ENCODE assay signal across 1 cellular context in the genomic region with DNA sequence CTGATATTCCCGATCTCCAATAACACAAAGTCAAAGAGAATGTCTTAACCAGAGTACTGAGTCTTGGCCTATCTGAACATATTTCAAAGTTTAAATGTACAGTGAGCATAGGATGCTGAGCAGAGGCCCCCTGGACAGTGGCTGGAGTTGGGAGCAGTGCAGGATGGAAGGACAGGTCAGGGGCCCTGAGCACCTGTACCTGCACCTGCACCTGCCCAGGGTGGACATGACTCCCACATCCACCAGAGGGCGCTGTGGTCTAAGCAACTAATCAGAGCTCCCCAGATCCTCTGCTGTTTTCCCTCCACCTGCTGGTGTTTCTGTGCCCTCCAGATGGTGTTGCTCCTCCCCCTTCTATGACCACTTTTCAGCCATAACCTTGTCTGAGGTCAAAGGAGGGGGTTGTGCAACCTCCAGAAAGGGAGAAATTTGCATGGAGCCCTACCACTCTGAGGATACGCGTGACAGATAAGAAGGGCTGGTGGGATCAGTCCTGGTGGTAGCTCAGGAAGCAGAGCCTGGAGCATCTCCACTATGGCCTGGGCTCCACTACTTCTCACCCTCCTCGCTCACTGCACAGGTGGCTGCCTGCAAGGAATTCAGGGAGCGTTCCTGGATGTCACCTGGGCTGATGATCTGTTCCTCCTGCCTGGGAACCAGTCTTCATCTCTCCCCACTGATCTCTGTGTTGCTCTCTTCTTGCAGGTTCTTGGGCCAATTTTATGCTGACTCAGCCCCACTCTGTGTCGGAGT.
A peak's percentile ranks its signal among the peaks of the same experiment; 100 is the strongest.
TF ChIP-seq lines count a peak whose summit lies in the region.

No MANE protein-coding gene starts in this region.

TF ChIP-seq in GM12878, 131 proteins besides CTCF, POLR2A, EP300 and RAD21 (continued from another document and continues in another):
- TF ChIP-seq, protein P1, sequence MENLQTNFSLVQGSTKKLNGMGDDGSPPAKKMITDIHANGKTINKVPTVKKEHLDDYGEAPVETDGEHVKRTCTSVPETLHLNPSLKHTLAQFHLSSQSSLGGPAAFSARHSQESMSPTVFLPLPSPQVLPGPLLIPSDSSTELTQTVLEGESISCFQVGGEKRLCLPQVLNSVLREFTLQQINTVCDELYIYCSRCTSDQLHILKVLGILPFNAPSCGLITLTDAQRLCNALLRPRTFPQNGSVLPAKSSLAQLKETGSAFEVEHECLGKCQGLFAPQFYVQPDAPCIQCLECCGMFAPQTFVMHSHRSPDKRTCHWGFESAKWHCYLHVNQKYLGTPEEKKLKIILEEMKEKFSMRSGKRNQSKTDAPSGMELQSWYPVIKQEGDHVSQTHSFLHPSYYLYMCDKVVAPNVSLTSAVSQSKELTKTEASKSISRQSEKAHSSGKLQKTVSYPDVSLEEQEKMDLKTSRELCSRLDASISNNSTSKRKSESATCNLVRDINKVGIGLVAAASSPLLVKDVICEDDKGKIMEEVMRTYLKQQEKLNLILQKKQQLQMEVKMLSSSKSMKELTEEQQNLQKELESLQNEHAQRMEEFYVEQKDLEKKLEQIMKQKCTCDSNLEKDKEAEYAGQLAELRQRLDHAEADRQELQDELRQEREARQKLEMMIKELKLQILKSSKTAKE (IDR thresholded peaks at IDR 0.05; ENCODE audit: low read depth, poor library complexity, severe bottlenecking), result peak; percentile 69
- 0 out of 2 replicates have a peak, but pooled peaks have one; percentile 21 for TF ChIP-seq MYB (IDR thresholded peaks at IDR 0.05; ENCODE audit: borderline replicate concordance, low read depth, low read length)
- TF ChIP-seq LARP7 (IDR thresholded peaks at IDR 0.05), result peak; percentile 20
- TF ChIP-seq RUNX3 (IDR thresholded peaks at IDR 0.05; ENCODE audit: low read length), result 0 out of 2 replicates have a peak, but pooled peaks have one; percentile 13
- TF ChIP-seq ZSCAN29 (IDR thresholded peaks at IDR 0.05), result no peak
- peak; percentile 78; the same call in 1 of the 2 replicates for TF ChIP-seq TCF3 (IDR thresholded peaks at IDR 0.05; ENCODE audit: borderline replicate concordance, insufficient read depth, low read depth, low read length)
- peak; percentile 62; the same call in 1 of the 2 replicates for TF ChIP-seq STAT3 (IDR thresholded peaks at IDR 0.05; ENCODE audit: low read depth, low read length)
- TF ChIP-seq NRF1 (conservative IDR thresholded peaks at IDR 0.05; ENCODE audit: low read depth, low read length), result no peak
- no peak for TF ChIP-seq HDAC2 (IDR thresholded peaks at IDR 0.05)
- TF ChIP-seq ZNF217 (IDR thresholded peaks at IDR 0.05), result peak; percentile 64; the same call in 1 of the 2 replicates
- TF ChIP-seq POLR2AphosphoS5 (IDR thresholded peaks at IDR 0.05; ENCODE audit: low read length), result peak; percentile 98
- no peak for TF ChIP-seq EED (IDR thresholded peaks at IDR 0.05; ENCODE audit: low read depth)
- TF ChIP-seq, protein P2, sequence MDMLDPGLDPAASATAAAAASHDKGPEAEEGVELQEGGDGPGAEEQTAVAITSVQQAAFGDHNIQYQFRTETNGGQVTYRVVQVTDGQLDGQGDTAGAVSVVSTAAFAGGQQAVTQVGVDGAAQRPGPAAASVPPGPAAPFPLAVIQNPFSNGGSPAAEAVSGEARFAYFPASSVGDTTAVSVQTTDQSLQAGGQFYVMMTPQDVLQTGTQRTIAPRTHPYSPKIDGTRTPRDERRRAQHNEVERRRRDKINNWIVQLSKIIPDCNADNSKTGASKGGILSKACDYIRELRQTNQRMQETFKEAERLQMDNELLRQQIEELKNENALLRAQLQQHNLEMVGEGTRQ (IDR thresholded peaks at IDR 0.05; ENCODE audit: borderline replicate concordance, low read depth, low read length), result no peak
- TF ChIP-seq ZNF24 (IDR thresholded peaks at IDR 0.05), result no peak
- peak; percentile 37; the same call in 1 of the 2 replicates for TF ChIP-seq RB1 (IDR thresholded peaks at IDR 0.05; ENCODE audit: borderline replicate concordance)
- TF ChIP-seq SREBF1 (IDR thresholded peaks at IDR 0.05; ENCODE audit: low read length), result no peak
- no peak for TF ChIP-seq JUNB (IDR thresholded peaks at IDR 0.05)
- TF ChIP-seq KDM1A (IDR thresholded peaks at IDR 0.05; ENCODE audit: borderline replicate concordance), result no peak
- TF ChIP-seq, protein P3, sequence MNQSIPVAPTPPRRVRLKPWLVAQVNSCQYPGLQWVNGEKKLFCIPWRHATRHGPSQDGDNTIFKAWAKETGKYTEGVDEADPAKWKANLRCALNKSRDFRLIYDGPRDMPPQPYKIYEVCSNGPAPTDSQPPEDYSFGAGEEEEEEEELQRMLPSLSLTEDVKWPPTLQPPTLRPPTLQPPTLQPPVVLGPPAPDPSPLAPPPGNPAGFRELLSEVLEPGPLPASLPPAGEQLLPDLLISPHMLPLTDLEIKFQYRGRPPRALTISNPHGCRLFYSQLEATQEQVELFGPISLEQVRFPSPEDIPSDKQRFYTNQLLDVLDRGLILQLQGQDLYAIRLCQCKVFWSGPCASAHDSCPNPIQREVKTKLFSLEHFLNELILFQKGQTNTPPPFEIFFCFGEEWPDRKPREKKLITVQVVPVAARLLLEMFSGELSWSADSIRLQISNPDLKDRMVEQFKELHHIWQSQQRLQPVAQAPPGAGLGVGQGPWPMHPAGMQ (IDR thresholded peaks at IDR 0.05; ENCODE audit: borderline replicate concordance), result no peak
- TF ChIP-seq NBN (IDR thresholded peaks at IDR 0.05), result peak; percentile 96; the same call in 1 of the 2 replicates
- TF ChIP-seq, protein P4, sequence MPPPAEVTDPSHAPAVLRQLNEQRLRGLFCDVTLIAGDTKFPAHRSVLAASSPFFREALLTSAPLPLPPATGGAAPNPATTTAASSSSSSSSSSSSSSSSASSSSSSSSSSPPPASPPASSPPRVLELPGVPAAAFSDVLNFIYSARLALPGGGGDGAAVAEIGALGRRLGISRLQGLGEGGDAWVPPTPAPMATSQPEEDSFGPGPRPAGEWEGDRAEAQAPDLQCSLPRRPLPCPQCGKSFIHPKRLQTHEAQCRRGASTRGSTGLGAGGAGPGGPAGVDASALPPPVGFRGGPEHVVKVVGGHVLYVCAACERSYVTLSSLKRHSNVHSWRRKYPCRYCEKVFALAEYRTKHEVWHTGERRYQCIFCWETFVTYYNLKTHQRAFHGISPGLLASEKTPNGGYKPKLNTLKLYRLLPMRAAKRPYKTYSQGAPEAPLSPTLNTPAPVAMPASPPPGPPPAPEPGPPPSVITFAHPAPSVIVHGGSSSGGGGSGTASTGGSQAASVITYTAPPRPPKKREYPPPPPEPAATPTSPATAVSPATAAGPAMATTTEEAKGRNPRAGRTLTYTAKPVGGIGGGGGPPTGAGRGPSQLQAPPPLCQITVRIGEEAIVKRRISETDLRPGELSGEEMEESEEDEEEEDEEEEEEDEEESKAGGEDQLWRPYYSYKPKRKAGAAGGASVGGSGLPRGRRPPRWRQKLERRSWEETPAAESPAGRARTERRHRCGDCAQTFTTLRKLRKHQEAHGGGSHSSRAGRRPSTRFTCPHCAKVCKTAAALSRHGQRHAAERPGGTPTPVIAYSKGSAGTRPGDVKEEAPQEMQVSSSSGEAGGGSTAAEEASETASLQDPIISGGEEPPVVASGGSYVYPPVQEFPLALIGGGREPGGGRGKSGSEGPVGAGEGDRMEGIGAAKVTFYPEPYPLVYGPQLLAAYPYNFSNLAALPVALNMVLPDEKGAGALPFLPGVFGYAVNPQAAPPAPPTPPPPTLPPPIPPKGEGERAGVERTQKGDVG (CRISPR knock-in tag; IDR thresholded peaks at IDR 0.05), result no peak
- no peak; the same call in 1 of the 2 replicates for TF ChIP-seq STAT1 (conservative IDR thresholded peaks at IDR 0.05)
- TF ChIP-seq, protein P5, sequence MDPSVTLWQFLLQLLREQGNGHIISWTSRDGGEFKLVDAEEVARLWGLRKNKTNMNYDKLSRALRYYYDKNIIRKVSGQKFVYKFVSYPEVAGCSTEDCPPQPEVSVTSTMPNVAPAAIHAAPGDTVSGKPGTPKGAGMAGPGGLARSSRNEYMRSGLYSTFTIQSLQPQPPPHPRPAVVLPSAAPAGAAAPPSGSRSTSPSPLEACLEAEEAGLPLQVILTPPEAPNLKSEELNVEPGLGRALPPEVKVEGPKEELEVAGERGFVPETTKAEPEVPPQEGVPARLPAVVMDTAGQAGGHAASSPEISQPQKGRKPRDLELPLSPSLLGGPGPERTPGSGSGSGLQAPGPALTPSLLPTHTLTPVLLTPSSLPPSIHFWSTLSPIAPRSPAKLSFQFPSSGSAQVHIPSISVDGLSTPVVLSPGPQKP (IDR thresholded peaks at IDR 0.05; ENCODE audit: low read depth, low read length), result no peak
- no peak for TF ChIP-seq ZBED1 (IDR thresholded peaks at IDR 0.05; ENCODE audit: borderline replicate concordance)
- TF ChIP-seq, protein P6, sequence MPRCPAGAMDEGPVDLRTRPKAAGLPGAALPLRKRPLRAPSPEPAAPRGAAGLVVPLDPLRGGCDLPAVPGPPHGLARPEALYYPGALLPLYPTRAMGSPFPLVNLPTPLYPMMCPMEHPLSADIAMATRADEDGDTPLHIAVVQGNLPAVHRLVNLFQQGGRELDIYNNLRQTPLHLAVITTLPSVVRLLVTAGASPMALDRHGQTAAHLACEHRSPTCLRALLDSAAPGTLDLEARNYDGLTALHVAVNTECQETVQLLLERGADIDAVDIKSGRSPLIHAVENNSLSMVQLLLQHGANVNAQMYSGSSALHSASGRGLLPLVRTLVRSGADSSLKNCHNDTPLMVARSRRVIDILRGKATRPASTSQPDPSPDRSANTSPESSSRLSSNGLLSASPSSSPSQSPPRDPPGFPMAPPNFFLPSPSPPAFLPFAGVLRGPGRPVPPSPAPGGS (IDR thresholded peaks at IDR 0.05; ENCODE audit: borderline replicate concordance, insufficient read depth, low read depth, low read length, poor library complexity, severe bottlenecking), result no peak
- no peak; the same call in 1 of the 2 replicates for TF ChIP-seq ZNF207 (IDR thresholded peaks at IDR 0.05; ENCODE audit: borderline replicate concordance)
- TF ChIP-seq WRNIP1 (IDR thresholded peaks at IDR 0.05; ENCODE audit: borderline replicate concordance, low read depth, low read length), result 0 out of 2 replicates have a peak, but pooled peaks have one; percentile 60
- peak; percentile 68 for TF ChIP-seq YY1 (IDR thresholded peaks at IDR 0.05; ENCODE audit: low read depth, low read length)
- TF ChIP-seq, protein P7, sequence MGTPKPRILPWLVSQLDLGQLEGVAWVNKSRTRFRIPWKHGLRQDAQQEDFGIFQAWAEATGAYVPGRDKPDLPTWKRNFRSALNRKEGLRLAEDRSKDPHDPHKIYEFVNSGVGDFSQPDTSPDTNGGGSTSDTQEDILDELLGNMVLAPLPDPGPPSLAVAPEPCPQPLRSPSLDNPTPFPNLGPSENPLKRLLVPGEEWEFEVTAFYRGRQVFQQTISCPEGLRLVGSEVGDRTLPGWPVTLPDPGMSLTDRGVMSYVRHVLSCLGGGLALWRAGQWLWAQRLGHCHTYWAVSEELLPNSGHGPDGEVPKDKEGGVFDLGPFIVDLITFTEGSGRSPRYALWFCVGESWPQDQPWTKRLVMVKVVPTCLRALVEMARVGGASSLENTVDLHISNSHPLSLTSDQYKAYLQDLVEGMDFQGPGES (IDR thresholded peaks at IDR 0.05), result no peak
- TF ChIP-seq, protein P8, sequence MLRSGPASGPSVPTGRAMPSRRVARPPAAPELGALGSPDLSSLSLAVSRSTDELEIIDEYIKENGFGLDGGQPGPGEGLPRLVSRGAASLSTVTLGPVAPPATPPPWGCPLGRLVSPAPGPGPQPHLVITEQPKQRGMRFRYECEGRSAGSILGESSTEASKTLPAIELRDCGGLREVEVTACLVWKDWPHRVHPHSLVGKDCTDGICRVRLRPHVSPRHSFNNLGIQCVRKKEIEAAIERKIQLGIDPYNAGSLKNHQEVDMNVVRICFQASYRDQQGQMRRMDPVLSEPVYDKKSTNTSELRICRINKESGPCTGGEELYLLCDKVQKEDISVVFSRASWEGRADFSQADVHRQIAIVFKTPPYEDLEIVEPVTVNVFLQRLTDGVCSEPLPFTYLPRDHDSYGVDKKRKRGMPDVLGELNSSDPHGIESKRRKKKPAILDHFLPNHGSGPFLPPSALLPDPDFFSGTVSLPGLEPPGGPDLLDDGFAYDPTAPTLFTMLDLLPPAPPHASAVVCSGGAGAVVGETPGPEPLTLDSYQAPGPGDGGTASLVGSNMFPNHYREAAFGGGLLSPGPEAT (IDR thresholded peaks at IDR 0.05; ENCODE audit: low read depth), result peak; percentile 81
- TF ChIP-seq TCF12 (IDR thresholded peaks at IDR 0.05; ENCODE audit: low read depth, low read length), result peak; percentile 94
- TF ChIP-seq SREBF2 (IDR thresholded peaks at IDR 0.05; ENCODE audit: low read length), result no peak
- TF ChIP-seq RELA (IDR thresholded peaks at IDR 0.05; ENCODE audit: borderline replicate concordance, partially characterized antibody), result peak; percentile 53
- TF ChIP-seq ASH2L (IDR thresholded peaks at IDR 0.05; ENCODE audit: borderline replicate concordance, low read depth), result no peak
- TF ChIP-seq SRF (IDR thresholded peaks at IDR 0.05; ENCODE audit: low read depth in 2 of 2, low read length in 2 of 2), result no peak
- no peak for TF ChIP-seq GABPA (IDR thresholded peaks at IDR 0.05; ENCODE audit: low read depth)
- TF ChIP-seq TCF7 (IDR thresholded peaks at IDR 0.05; ENCODE audit: borderline replicate concordance), result no peak
- peak; percentile 97 for TF ChIP-seq ESRRA (IDR thresholded peaks at IDR 0.05; ENCODE audit: low read length)
- no peak for TF ChIP-seq FOS (IDR thresholded peaks at IDR 0.05; ENCODE audit: borderline replicate concordance, extremely low read depth, insufficient read length)
- TF ChIP-seq, protein P9, sequence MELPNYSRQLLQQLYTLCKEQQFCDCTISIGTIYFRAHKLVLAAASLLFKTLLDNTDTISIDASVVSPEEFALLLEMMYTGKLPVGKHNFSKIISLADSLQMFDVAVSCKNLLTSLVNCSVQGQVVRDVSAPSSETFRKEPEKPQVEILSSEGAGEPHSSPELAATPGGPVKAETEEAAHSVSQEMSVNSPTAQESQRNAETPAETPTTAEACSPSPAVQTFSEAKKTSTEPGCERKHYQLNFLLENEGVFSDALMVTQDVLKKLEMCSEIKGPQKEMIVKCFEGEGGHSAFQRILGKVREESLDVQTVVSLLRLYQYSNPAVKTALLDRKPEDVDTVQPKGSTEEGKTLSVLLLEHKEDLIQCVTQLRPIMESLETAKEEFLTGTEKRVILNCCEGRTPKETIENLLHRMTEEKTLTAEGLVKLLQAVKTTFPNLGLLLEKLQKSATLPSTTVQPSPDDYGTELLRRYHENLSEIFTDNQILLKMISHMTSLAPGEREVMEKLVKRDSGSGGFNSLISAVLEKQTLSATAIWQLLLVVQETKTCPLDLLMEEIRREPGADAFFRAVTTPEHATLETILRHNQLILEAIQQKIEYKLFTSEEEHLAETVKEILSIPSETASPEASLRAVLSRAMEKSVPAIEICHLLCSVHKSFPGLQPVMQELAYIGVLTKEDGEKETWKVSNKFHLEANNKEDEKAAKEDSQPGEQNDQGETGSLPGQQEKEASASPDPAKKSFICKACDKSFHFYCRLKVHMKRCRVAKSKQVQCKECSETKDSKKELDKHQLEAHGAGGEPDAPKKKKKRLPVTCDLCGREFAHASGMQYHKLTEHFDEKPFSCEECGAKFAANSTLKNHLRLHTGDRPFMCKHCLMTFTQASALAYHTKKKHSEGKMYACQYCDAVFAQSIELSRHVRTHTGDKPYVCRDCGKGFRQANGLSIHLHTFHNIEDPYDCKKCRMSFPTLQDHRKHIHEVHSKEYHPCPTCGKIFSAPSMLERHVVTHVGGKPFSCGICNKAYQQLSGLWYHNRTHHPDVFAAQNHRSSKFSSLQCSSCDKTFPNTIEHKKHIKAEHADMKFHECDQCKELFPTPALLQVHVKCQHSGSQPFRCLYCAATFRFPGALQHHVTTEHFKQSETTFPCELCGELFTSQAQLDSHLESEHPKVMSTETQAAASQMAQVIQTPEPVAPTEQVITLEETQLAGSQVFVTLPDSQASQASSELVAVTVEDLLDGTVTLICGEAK (IDR thresholded peaks at IDR 0.05; ENCODE audit: borderline replicate concordance), result no peak
- peak; percentile 37; the same call in 1 of the 2 replicates for TF ChIP-seq IRF4 (IDR thresholded peaks at IDR 0.05; ENCODE audit: low read depth, low read length)
